In the genomic region with DNA sequence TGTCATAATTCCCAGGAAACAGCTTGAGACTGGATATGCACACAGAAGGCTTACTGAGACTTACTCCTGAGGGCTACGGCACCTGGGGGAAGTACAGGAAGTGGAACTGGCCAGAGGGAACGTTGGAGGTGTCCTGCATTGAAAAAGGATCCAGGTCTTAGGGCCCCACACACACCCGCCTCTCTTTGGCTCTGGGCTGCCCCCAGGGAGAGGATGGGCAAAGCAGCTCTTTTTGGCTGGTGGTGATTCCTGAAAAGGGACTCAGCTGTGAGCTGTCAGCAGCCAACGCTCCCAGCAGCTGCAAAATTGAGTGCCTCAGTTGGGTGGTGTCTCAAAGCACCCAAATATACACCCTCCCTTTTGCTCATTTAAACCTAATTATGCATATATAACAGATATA, we compare ENCODE assay signal across 10 cellular contexts.
"Had no signal": no experiment of that assay in that cellular context is flagged by ENCODE, and none has a peak within 500 bp of the region (broad histone marks: within the 10 kb centered on the region; RNA-seq: fewer than 3 reads in every experiment).

No MANE protein-coding gene starts in this region.

- ATAC-seq: effector memory CD8-positive, alpha-beta T cell; stimulated activated naive CD8-positive, alpha-beta T cell treated with anti-CD3 and anti-CD28 coated beads, Interleukin-15, Interleukin-2, amounts not matched to agents 100 U/mL and 50 U/mL, for 24 hours; upper lobe of right lung had no signal

- H3K9me3 ChIP-seq: upper lobe of right lung had no signal

- H3K36me3 ChIP-seq: upper lobe of right lung had no signal

- DNase-seq: activated B cell treated with CpG ODN at 0.5 μM for 24 hours; activated CD4-positive, alpha-beta T cell treated with anti-CD3 and anti-CD28 coated beads, Interleukin-2, amount 10 ng/mL, durations not matched to agents 7 days and 5 days; activated CD8-positive, alpha-beta memory T cell treated with anti-CD3 and anti-CD28 coated beads for 24 hours; activated naive CD4-positive, alpha-beta T cell treated with anti-CD3 and anti-CD28 coated beads, Interleukin-2, amount 10 ng/mL, durations not matched to agents 7 days and 5 days; effector memory CD8-positive, alpha-beta T cell; stimulated activated CD4-positive, alpha-beta T cell treated with anti-CD3 and anti-CD28 coated beads, Interleukin-4, amount 100 ng/mL, for 1 hour; stimulated activated CD8-positive, alpha-beta memory T cell treated with anti-CD3 and anti-CD28 coated beads, Interleukin-4, amount 100 ng/mL, for 48 hours; stimulated activated naive CD8-positive, alpha-beta T cell treated with anti-CD3 and anti-CD28 coated beads, Interleukin-15, Interleukin-2, amounts not matched to agents 100 U/mL and 50 U/mL, for 24 hours; upper lobe of right lung had no signal

- H3K27me3 ChIP-seq: hepatocyte, upper lobe of right lung had no signal

- H3K4me2 ChIP-seq: hepatocyte had no signal

- H3K4me1 ChIP-seq: upper lobe of right lung had no signal

- H3K4me3 ChIP-seq: hepatocyte, upper lobe of right lung had no signal

- H2AFZ ChIP-seq: hepatocyte had no signal

- H3K27ac ChIP-seq: hepatocyte, upper lobe of right lung had no signal
